In the genomic region with DNA sequence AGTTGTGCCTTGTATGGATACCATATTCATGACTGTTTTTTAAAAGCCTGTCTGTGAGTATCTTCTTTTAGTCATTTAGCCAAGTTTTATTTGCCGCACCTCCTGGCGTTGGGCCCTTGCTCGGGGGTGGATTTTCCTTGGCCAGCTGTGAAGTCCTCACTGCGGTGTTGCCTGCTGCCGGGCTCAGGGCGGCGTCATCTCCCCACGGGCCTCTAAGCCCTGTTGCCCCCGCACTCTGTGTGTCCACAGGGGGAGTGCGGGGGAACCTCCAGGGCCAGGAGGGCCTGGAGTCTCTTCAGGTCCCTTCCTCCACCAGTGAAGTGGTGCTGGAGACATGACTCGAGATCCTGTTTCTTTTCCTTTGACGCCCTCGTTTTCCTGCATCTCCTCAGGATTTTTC, we compare ENCODE assay signal across 12 cellular contexts.
DNase-seq lines count a peak whose midpoint lies in the region; ATAC-seq and TF ChIP-seq lines count a peak whose summit lies in the region.
"Had no signal": no experiment of that assay in that cellular context is flagged by ENCODE, and none has a peak within 500 bp of the region (broad histone marks: within the 10 kb centered on the region; RNA-seq: fewer than 3 reads in every experiment).

No MANE protein-coding gene starts in this region.

- H3K27me3 Mint-ChIP-seq in WTC11 (ENCODE audit: low read depth) = no peaks in the 10 kb centered on the region

- H3K36me3 ChIP-seq in left ventricle myocardium inferior (peaks cover 88% of the 10 kb centered on the region), gastrocnemius medialis (peaks cover 5 to 58% of the 10 kb centered on the region in 2 donors)

- no peaks in the 10 kb centered on the region for H3K9me3 Mint-ChIP-seq in WTC11

- no peak for ATAC-seq in WTC11
- ATAC-seq in gastrocnemius medialis = peak in 1 of 2 donors; percentile 13

- H3K4me1 Mint-ChIP-seq in WTC11 = no peaks in the 10 kb centered on the region

- H3K9me3 ChIP-seq in left ventricle myocardium inferior (replicated peaks) = no peaks in the 10 kb centered on the region
- no peaks in the 10 kb centered on the region for H3K9me3 ChIP-seq in gastrocnemius medialis
- H3K9me3 ChIP-seq: thyroid gland had no signal

- no peak overlapping the region for H3K4me3 Mint-ChIP-seq in WTC11

- POLR2A ChIA-PET in WTC11 (lab: Charles Lee) = no interaction called here

- in situ Hi-C loops in gastrocnemius medialis (cut with MboI; ENCODE audit: low sequenced_read_pairs in 4 of 4) = loop anchor here in 1 of 4 donors (10.0 kb wide), 1 partner anchor 48 kb away; no protein-coding TSS in a partner anchor

- no peak for TF ChIP-seq POLR2A in gastrocnemius medialis (IDR thresholded peaks at IDR 0.05)

- TF ChIP-seq CTCF in WTC11 (IDR thresholded peaks at IDR 0.05) = no peak
- TF ChIP-seq CTCF in left ventricle myocardium inferior (IDR thresholded peaks at IDR 0.05; ENCODE audit: borderline replicate concordance) = no peak
- no peak for TF ChIP-seq CTCF in gastrocnemius medialis (IDR thresholded peaks at IDR 0.05 in 4 of 5, conservative IDR thresholded peaks at IDR 0.05 in 1 of 5)

- 0 out of 2 replicates have a peak overlapping the region, but pooled peaks have one; percentile 36 for H3K27ac Mint-ChIP-seq in WTC11

- H3K27me3 ChIP-seq in left ventricle myocardium inferior (ENCODE audit: low read depth) (no peaks in the 10 kb centered on the region), gastrocnemius medialis (no peaks in the 10 kb centered on the region)
- H3K27me3 ChIP-seq: thyroid gland had no signal

- no peak overlapping the region for H3K4me3 ChIP-seq in left ventricle myocardium inferior
- peak overlapping the region in 1 of 4 donors; percentile 13 for H3K4me3 ChIP-seq in gastrocnemius medialis
- H3K4me3 ChIP-seq: thyroid gland had no signal

- CTCF ChIA-PET in WTC11 (lab: Charles Lee) = no interaction called here

- peaks cover 34% of the 10 kb centered on the region for H3K36me3 Mint-ChIP-seq in WTC11

- intact Hi-C loops in left ventricle myocardium inferior (cut with micrococcal nuclease) (no loop called here), gastrocnemius medialis (cut with DNase I; ENCODE audit: low total_unique reads) (no loop called here)

- H3K4me1 ChIP-seq in left ventricle myocardium inferior (peaks cover 11% of the 10 kb centered on the region), gastrocnemius medialis (peaks cover 36 to 44% of the 10 kb centered on the region in 2 donors)
- H3K4me1 ChIP-seq: parathyroid adenoma, thyroid gland had no signal

- H3K27ac ChIP-seq in left ventricle myocardium inferior (replicated peaks) (peak overlapping the region; percentile 19), gastrocnemius medialis (peak overlapping the region; percentile 94 to 98 (median 95))
- H3K27ac ChIP-seq: parathyroid adenoma, thyroid gland had no signal

- DNase-seq in GM04503 (ENCODE audit: low read depth) = peak; percentile 27
- DNase-seq in WTC11 (ENCODE audit: low spot score) = no peak
- DNase-seq in left ventricle myocardium inferior = peak; percentile 46
- peak in 1 of 2 donors; percentile 65 for DNase-seq in gastrocnemius medialis
- DNase-seq in epidermal melanocyte (ENCODE audit: insufficient read length, low spot score) = no peak
- DNase-seq in SW 1271 (lab: John Stamatoyannopoulos, UW) = no peak
- no peak for DNase-seq in SW480 (ENCODE audit: low spot score)
- DNase-seq in activated gamma-delta T cell treated with Interleukin-2 at 50 U/mL for 16 hours = no peak
- DNase-seq: NCI-H2081 treated with DMSO at 0.1 percent for 48 hours, OCI-M1, thyroid gland had no signal

TF ChIP-seq in WTC11, 78 proteins besides CTCF, POLR2A, EP300 and RAD21:
- TF ChIP-seq NFATC4 (CRISPR knock-in tag; IDR thresholded peaks at IDR 0.05) (no peak), ZNF219 (CRISPR knock-in tag; IDR thresholded peaks at IDR 0.05; ENCODE audit: borderline replicate concordance) (no peak), GTF2I (CRISPR knock-in tag; conservative IDR thresholded peaks at IDR 0.05) (no peak), TP53 (CRISPR knock-in tag; IDR thresholded peaks at IDR 0.05) (no peak)
- TF ChIP-seq, protein P1, sequence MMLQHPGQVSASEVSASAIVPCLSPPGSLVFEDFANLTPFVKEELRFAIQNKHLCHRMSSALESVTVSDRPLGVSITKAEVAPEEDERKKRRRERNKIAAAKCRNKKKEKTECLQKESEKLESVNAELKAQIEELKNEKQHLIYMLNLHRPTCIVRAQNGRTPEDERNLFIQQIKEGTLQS (CRISPR knock-in tag; conservative IDR thresholded peaks at IDR 0.05) = no peak
TF ChIP-seq in WTC11: peak in this region for 0.

Comparison
In these comparisons a context has a peak if more than half of its experiments do, and no peak if none do; other contexts are left out.
1. DNase-seq: peak in GM04503 (single experiment) and left ventricle myocardium inferior (single experiment); none in WTC11 (single experiment), epidermal melanocyte (single experiment), SW 1271 (0 of 2), SW480 (single experiment) and activated gamma-delta T cell treated with Interleukin-2 at 50 U/mL for 16 hours (single experiment).